Comparison of ENCODE assay signal across 1 cellular context in genomic region chr6:49979584-49979983, GRCh38.
TF ChIP-seq lines count a peak whose summit lies in the region.

No MANE protein-coding gene starts in this region.

TF ChIP-seq in K562, 482 proteins besides CTCF, POLR2A, EP300 and RAD21 (continued from another document):
- TF ChIP-seq ZBTB12 (CRISPR knock-in tag; IDR thresholded peaks at IDR 0.05) (no peak), KDM2B (CRISPR knock-in tag; IDR thresholded peaks at IDR 0.05) (no peak), DLX4 (CRISPR knock-in tag; IDR thresholded peaks at IDR 0.05) (no peak), POLR2AphosphoS5 (IDR thresholded peaks at IDR 0.05; ENCODE audit: control insufficient read depth, insufficient read depth, low read depth, low read length) (no peak), RBM22 (IDR thresholded peaks at IDR 0.05; ENCODE audit: low read depth, low read length, poor library complexity, severe bottlenecking) (no peak), E2F8 (IDR thresholded peaks at IDR 0.05; ENCODE audit: low read depth, partially characterized antibody) (no peak), ARNT (IDR thresholded peaks at IDR 0.05) (no peak), HSF4 (CRISPR knock-in tag; IDR thresholded peaks at IDR 0.05; ENCODE audit: borderline replicate concordance) (no peak), EWSR1 (IDR thresholded peaks at IDR 0.05; ENCODE audit: borderline replicate concordance, low read depth, partially characterized antibody) (no peak), GATA2 (CRISPR knock-in tag; IDR thresholded peaks at IDR 0.05) (no peak), ZNF395 (CRISPR knock-in tag; IDR thresholded peaks at IDR 0.05) (no peak), CREM (IDR thresholded peaks at IDR 0.05; ENCODE audit: low read depth) (no peak), RBM25 (IDR thresholded peaks at IDR 0.05; ENCODE audit: low read depth, low read length, severe bottlenecking) (no peak), NCOA6 (IDR thresholded peaks at IDR 0.05) (no peak), MYBL2 (IDR thresholded peaks at IDR 0.05; ENCODE audit: low read depth) (no peak), MYBL2 (CRISPR knock-in tag; IDR thresholded peaks at IDR 0.05; ENCODE audit: borderline replicate concordance) (no peak)
